Comparison of ENCODE assay signal across 9 cellular contexts in genomic region chr14:101927859-101928258, GRCh38. TPM values are rescaled to one million over a fixed set of nuclear protein-coding genes. Genes with fewer than 3 reads are reported as not detected.
DNase-seq lines count a peak whose midpoint lies in the region; ATAC-seq and TF ChIP-seq lines count a peak whose summit lies in the region.
"Had no signal": no experiment of that assay in that cellular context is flagged by ENCODE, and none has a peak within 500 bp of the region (broad histone marks: within the 10 kb centered on the region; RNA-seq: fewer than 3 reads in every experiment).

No MANE protein-coding gene starts in this region.

- DNase-seq in AG10803 (ENCODE audit: low read depth) (peak; percentile 95), NB4 (ENCODE audit: low read depth) (peak; percentile 90), epithelial cell of esophagus (ENCODE audit: low read depth) (peak; percentile 12), occipital lobe (lab: John Stamatoyannopoulos, UW) (peak; percentile 56), mesendoderm (no peak)
- DNase-seq: hippocampal formation had no signal

- no peak overlapping the region for H3K4me3 ChIP-seq in AG10803 (ENCODE audit: low read length)
- H3K4me3 ChIP-seq in NB4 (ENCODE audit: low read depth, low read length), result peak overlapping the region; percentile 43
- no peak overlapping the region for H3K4me3 ChIP-seq in epithelial cell of esophagus (ENCODE audit: low read length)
- no peak overlapping the region for H3K4me3 ChIP-seq in mesendoderm (ENCODE audit: low read length)

- H3K79me1 ChIP-seq in mesendoderm (ENCODE audit: low read length), result no peaks in the 10 kb centered on the region

- TF ChIP-seq CTCF in AG10803 (conservative IDR thresholded peaks at IDR 0.05; ENCODE audit: low read length) (no peak), NB4 (IDR thresholded peaks at IDR 0.05; ENCODE audit: low read depth, low read length) (no peak), epithelial cell of esophagus (IDR thresholded peaks at IDR 0.05; ENCODE audit: insufficient read depth, low read depth, low read length, missing control alignments) (no peak)

- H3K56ac ChIP-seq in mesendoderm (ENCODE audit: low read length), result no peak overlapping the region

- no peaks in the 10 kb centered on the region for H3K79me2 ChIP-seq in mesendoderm (ENCODE audit: control insufficient read depth, insufficient read depth, low read length)

- no peak overlapping the region for H3K23ac ChIP-seq in mesendoderm (ENCODE audit: low read length)

- H2AK5ac ChIP-seq in mesendoderm (ENCODE audit: low read length), result no peak overlapping the region

- no peak overlapping the region for H3K27ac ChIP-seq in mesendoderm (ENCODE audit: low read depth, low read length)

- H4K5ac ChIP-seq in mesendoderm (ENCODE audit: low read length), result no peak overlapping the region

- no peak overlapping the region for H2BK120ac ChIP-seq in mesendoderm (ENCODE audit: low read depth, low read length)

- ATAC-seq in HG02884 (IDR thresholded peaks at IDR 0.05; ENCODE audit: unreplicated experiment) (no peak), HG03097 (IDR thresholded peaks at IDR 0.05; ENCODE audit: low FRiP score, unreplicated experiment) (no peak), GM19035 (IDR thresholded peaks at IDR 0.05; ENCODE audit: unreplicated experiment) (no peak)

- no peak overlapping the region for H3K4me2 ChIP-seq in mesendoderm (ENCODE audit: low read length)

- no peak overlapping the region for H3K18ac ChIP-seq in mesendoderm (ENCODE audit: low read length)

- no peak overlapping the region for H3K9ac ChIP-seq in mesendoderm (ENCODE audit: low read length)

- no peaks in the 10 kb centered on the region for H3K36me3 ChIP-seq in mesendoderm (ENCODE audit: control insufficient read depth, insufficient read depth, low read length)

- no peaks in the 10 kb centered on the region for H3K4me1 ChIP-seq in mesendoderm (ENCODE audit: control insufficient read depth, low read depth, low read length)

- H3K4ac ChIP-seq in mesendoderm (ENCODE audit: low read depth, low read length), result no peak overlapping the region

- H4K8ac ChIP-seq in mesendoderm (ENCODE audit: low read depth, low read length), result no peak overlapping the region

- TF ChIP-seq POLR2A in NB4 (IDR thresholded peaks at IDR 0.05; ENCODE audit: extremely low read depth, insufficient read length), result no peak

- no CpG with 5 or more reads among the region's 10 CpGs for WGBS in mesendoderm (ENCODE audit: extremely low coverage, insufficient coverage, low lambda C conversion rate)

- H2BK5ac ChIP-seq in mesendoderm (ENCODE audit: low read length), result no peak overlapping the region

- H3K27me3 ChIP-seq in mesendoderm (ENCODE audit: insufficient read depth, low read length, poor library complexity), result no peaks in the 10 kb centered on the region

- no peak overlapping the region for H2BK15ac ChIP-seq in mesendoderm (replicated peaks; ENCODE audit: low read depth)

RNA-seq across cellular contexts. Expression of gene DYNC1H1, which starts 36.5 kb away (rescaled TPM):
- 677 TPM for total RNA-seq in occipital lobe
- 56.1 TPM for polyA plus RNA-seq in mesendoderm (2013, experiment 1 of 2)
- polyA plus RNA-seq in mesendoderm (2013, experiment 2 of 2), result 51.3 TPM
